11 cellular contexts compared by ENCODE assay signal in genomic region chr11:11179239-11179638, GRCh38.
DNase-seq lines count a peak whose midpoint lies in the region; ATAC-seq and TF ChIP-seq lines count a peak whose summit lies in the region.
"Had no signal": no experiment of that assay in that cellular context is flagged by ENCODE, and none has a peak within 500 bp of the region (broad histone marks: within the 10 kb centered on the region; RNA-seq: fewer than 3 reads in every experiment).

No MANE protein-coding gene starts in this region.

- H3K4me3 ChIP-seq in right cardiac atrium (ENCODE audit: low read length) = no peak overlapping the region
- H3K4me3 ChIP-seq in left ventricle myocardium inferior = no peak overlapping the region

- ATAC-seq in right cardiac atrium (peak; percentile 62), GM18511 (IDR thresholded peaks at IDR 0.05; ENCODE audit: unreplicated experiment) (no peak)

- H3K4me1 Mint-ChIP-seq in mesothelial cell of epicardium = peaks cover 41% of the 10 kb centered on the region

- intact Hi-C loops in right cardiac atrium (cut with DNase I) (no loop called here), left ventricle myocardium inferior (cut with micrococcal nuclease) (no loop called here)

- no peaks in the 10 kb centered on the region for H3K36me3 Mint-ChIP-seq in mesothelial cell of epicardium

- TF ChIP-seq CTCF in left ventricle myocardium inferior (IDR thresholded peaks at IDR 0.05; ENCODE audit: borderline replicate concordance) = no peak
- TF ChIP-seq CTCF in mesothelial cell of epicardium (IDR thresholded peaks at IDR 0.05; ENCODE audit: unreplicated experiment) = no peak

- H3K4me1 ChIP-seq in right cardiac atrium (ENCODE audit: control insufficient read depth, insufficient read depth, low read length) = no peaks in the 10 kb centered on the region
- H3K4me1 ChIP-seq in left ventricle myocardium inferior = no peaks in the 10 kb centered on the region

- DNase-seq in right cardiac atrium (no peak), left ventricle myocardium inferior (no peak), dedifferentiated amniotic fluid mesenchymal stem cell (ENCODE audit: extremely low spot score) (peak; percentile 95), mesothelial cell of epicardium (ENCODE audit: low spot score in 2 of 2, unreplicated experiment in 2 of 2) (no peak), DMS153 treated with DMSO at 0.1 percent for 48 hours (lab: John Stamatoyannopoulos, UW; ENCODE audit: unreplicated experiment) (no peak), NCI-H524 (lab: John Stamatoyannopoulos, UW) (no peak)
- no peak for DNase-seq in activated CD4-positive, alpha-beta T cell treated with anti-CD3 and anti-CD28 coated beads for 1 hour
- DNase-seq: left cardiac atrium, NCI-H510A treated with DMSO at 0.1 percent for 48 hours had no signal

- H3K27me3 Mint-ChIP-seq in mesothelial cell of epicardium (ENCODE audit: low read depth) = no peaks in the 10 kb centered on the region

- H3K27ac ChIP-seq in right cardiac atrium (ENCODE audit: low read length) = no peak overlapping the region
- no peak overlapping the region for H3K27ac ChIP-seq in left ventricle myocardium inferior (replicated peaks)
- H3K27ac ChIP-seq: C4-2B had no signal

- H3K9me3 Mint-ChIP-seq in mesothelial cell of epicardium = peaks cover 4% of the 10 kb centered on the region

- H3K27me3 ChIP-seq in right cardiac atrium (ENCODE audit: control insufficient read depth, insufficient read depth) (no peaks in the 10 kb centered on the region), left ventricle myocardium inferior (ENCODE audit: low read depth) (peaks cover 6% of the 10 kb centered on the region)

- H3K9me3 ChIP-seq in right cardiac atrium (ENCODE audit: control insufficient read depth, low read length) (no peaks in the 10 kb centered on the region), left ventricle myocardium inferior (replicated peaks) (no peaks in the 10 kb centered on the region)

- H3K27ac Mint-ChIP-seq in mesothelial cell of epicardium = peak overlapping the region; percentile 86

- no peaks in the 10 kb centered on the region for H3K36me3 ChIP-seq in left ventricle myocardium inferior

- no peak overlapping the region for H3K4me3 Mint-ChIP-seq in mesothelial cell of epicardium
